In genomic region chr12:89244536-89244935, GRCh38 we compare ENCODE assay signal across 8 cellular contexts.
DNase-seq lines count a peak whose midpoint lies in the region; ATAC-seq and TF ChIP-seq lines count a peak whose summit lies in the region.

No MANE protein-coding gene starts in this region.

- TF ChIP-seq CTCF in choroid plexus epithelial cell (conservative IDR thresholded peaks at IDR 0.05; ENCODE audit: low read depth, low read length), result no peak

- H3K4me1 Mint-ChIP-seq in activated naive CD4-positive, alpha-beta T cell treated with anti-CD3 and anti-CD28 coated beads for 36 hours (ENCODE audit: low read depth), result peaks cover 33% of the 10 kb centered on the region
- H3K4me1 Mint-ChIP-seq in stimulated activated naive CD8-positive, alpha-beta T cell treated with anti-CD3 and anti-CD28 coated beads, Interleukin-15, Interleukin-2, amounts not matched to agents 100 ng/mL and 50 ng/mL, for 24 hours (ENCODE audit: low read depth), result peaks cover 33% of the 10 kb centered on the region

- H3K27ac Mint-ChIP-seq in activated naive CD4-positive, alpha-beta T cell treated with anti-CD3 and anti-CD28 coated beads for 36 hours, result peak overlapping the region; percentile 73
- peak overlapping the region; percentile 80 for H3K27ac Mint-ChIP-seq in stimulated activated naive CD8-positive, alpha-beta T cell treated with anti-CD3 and anti-CD28 coated beads, Interleukin-15, Interleukin-2, amounts not matched to agents 100 ng/mL and 50 ng/mL, for 24 hours

- peak overlapping the region; percentile 36 for H3K4me3 Mint-ChIP-seq in activated naive CD4-positive, alpha-beta T cell treated with anti-CD3 and anti-CD28 coated beads for 36 hours
- peak overlapping the region; percentile 46 for H3K4me3 Mint-ChIP-seq in stimulated activated naive CD8-positive, alpha-beta T cell treated with anti-CD3 and anti-CD28 coated beads, Interleukin-15, Interleukin-2, amounts not matched to agents 100 ng/mL and 50 ng/mL, for 24 hours

- DNase-seq in activated naive CD4-positive, alpha-beta T cell treated with anti-CD3 and anti-CD28 coated beads for 36 hours, result peak; percentile 57
- DNase-seq in activated naive CD4-positive, alpha-beta T cell treated with anti-CD3 and anti-CD28 coated beads, Interleukin-2, amount 50 U/mL, for 16 hours, result no peak
- peak; percentile 61 for DNase-seq in NCI-H69 (lab: John Stamatoyannopoulos, UW)
- DNase-seq in choroid plexus epithelial cell (ENCODE audit: low read depth), result peak; percentile 56
- DNase-seq in NCI-H524 (lab: John Stamatoyannopoulos, UW), result no peak

- no peaks in the 10 kb centered on the region for H3K27me3 Mint-ChIP-seq in activated naive CD4-positive, alpha-beta T cell treated with anti-CD3 and anti-CD28 coated beads for 36 hours (ENCODE audit: low read depth)
- H3K27me3 Mint-ChIP-seq in stimulated activated naive CD8-positive, alpha-beta T cell treated with anti-CD3 and anti-CD28 coated beads, Interleukin-15, Interleukin-2, amounts not matched to agents 100 ng/mL and 50 ng/mL, for 24 hours, result no peaks in the 10 kb centered on the region

- H3K4me3 ChIP-seq in choroid plexus epithelial cell (ENCODE audit: low read depth, low read length), result no peak overlapping the region

- CTCF ChIA-PET in activated naive CD4-positive, alpha-beta T cell treated with anti-CD3 and anti-CD28 coated beads for 36 hours (lab: Charles Lee), result interaction anchor here (0.7 to 2.8 kb wide), 14 partner anchors 10 to 225 kb away, joined by 3 to 13 read pairs (median 4); partner anchors contain the start of gene DUSP6

- no peaks in the 10 kb centered on the region for H3K9me3 Mint-ChIP-seq in activated naive CD4-positive, alpha-beta T cell treated with anti-CD3 and anti-CD28 coated beads for 36 hours
- H3K9me3 Mint-ChIP-seq in stimulated activated naive CD8-positive, alpha-beta T cell treated with anti-CD3 and anti-CD28 coated beads, Interleukin-15, Interleukin-2, amounts not matched to agents 100 ng/mL and 50 ng/mL, for 24 hours, result peaks cover 8% of the 10 kb centered on the region

- H3K36me3 Mint-ChIP-seq in activated naive CD4-positive, alpha-beta T cell treated with anti-CD3 and anti-CD28 coated beads for 36 hours (ENCODE audit: low read depth), result no peaks in the 10 kb centered on the region
- no peaks in the 10 kb centered on the region for H3K36me3 Mint-ChIP-seq in stimulated activated naive CD8-positive, alpha-beta T cell treated with anti-CD3 and anti-CD28 coated beads, Interleukin-15, Interleukin-2, amounts not matched to agents 100 ng/mL and 50 ng/mL, for 24 hours (ENCODE audit: low read depth)

- no peak for ATAC-seq in GM18520 (IDR thresholded peaks at IDR 0.05; ENCODE audit: unreplicated experiment)
- no peak for ATAC-seq in HG02763 (IDR thresholded peaks at IDR 0.05; ENCODE audit: unreplicated experiment)

- intact Hi-C loops in activated naive CD4-positive, alpha-beta T cell treated with anti-CD3 and anti-CD28 coated beads for 36 hours (cut with micrococcal nuclease), result loop anchor here (1.0 to 2.0 kb wide), 10 partner anchors 8 to 251 kb away; partner anchors contain the start of gene DUSP6

Comparison
In these comparisons a context has a peak if more than half of its experiments do, and no peak if none do; other contexts are left out.
1. DNase-seq: peak in activated naive CD4-positive, alpha-beta T cell treated with anti-CD3 and anti-CD28 coated beads for 36 hours (single experiment), NCI-H69 (single experiment) and choroid plexus epithelial cell (single experiment); none in activated naive CD4-positive, alpha-beta T cell treated with anti-CD3 and anti-CD28 coated beads, Interleukin-2, amount 50 U/mL, for 16 hours (single experiment) and NCI-H524 (0 of 2).